Comparison of ENCODE assay signal across 8 cellular contexts in genomic region chr3:138935864-138936762, GRCh38. TPM values are rescaled to one million over a fixed set of nuclear protein-coding genes. Genes with fewer than 3 reads are reported as not detected.
A peak's percentile ranks its signal among the peaks of the same experiment; 100 is the strongest.
DNase-seq lines count a peak whose midpoint lies in the region; ATAC-seq, FAIRE-seq and TF ChIP-seq lines count a peak whose summit lies in the region.

No MANE protein-coding gene starts in this region.

- H3K36me3 ChIP-seq in Caco-2 (ENCODE audit: control insufficient read depth, insufficient read depth, low read length) (no peaks in the 10 kb centered on the region), KMS-11 (ENCODE audit: insufficient read depth) (no peaks in the 10 kb centered on the region), GM12878 (ENCODE audit: control insufficient read depth in 2 of 2, insufficient read depth in 2 of 2, low read length in 1 of 2) (no peaks in the 10 kb centered on the region), iPS-18a (ENCODE audit: control insufficient read depth, low read depth, low read length) (no peaks in the 10 kb centered on the region)

- no peaks in the 10 kb centered on the region for H3K36me3 Mint-ChIP-seq in Caco-2 (ENCODE audit: insufficient read depth, unreplicated experiment)

- H3K9me3 ChIP-seq in Caco-2: no peaks in the 10 kb centered on the region
- H3K9me3 ChIP-seq in GM12878 (replicated peaks; ENCODE audit: control insufficient read depth, insufficient read depth, low read length): no peaks in the 10 kb centered on the region; the same call in 2 of the 3 replicates
- no peaks in the 10 kb centered on the region for H3K9me3 ChIP-seq in iPS-18a (ENCODE audit: control insufficient read depth, low read depth, low read length)

- H3K9ac ChIP-seq in KMS-11 (peak overlapping the region; percentile 57; the same call in 1 of the 2 replicates), GM12878 (ENCODE audit: control insufficient read depth, insufficient read depth, low read length) (no peak overlapping the region), iPS-18a (ENCODE audit: low read length) (peak overlapping the region; percentile 25)

- peak overlapping the region; percentile 67 for H3K4me2 ChIP-seq in KMS-11
- peak overlapping the region; percentile 49 for H3K4me2 ChIP-seq in GM12878 (ENCODE audit: control insufficient read depth, insufficient read depth)

- no peak for TF ChIP-seq EP300 in GM12878 (IDR thresholded peaks at IDR 0.05; ENCODE audit: borderline replicate concordance in 1 of 2, control insufficient read depth in 1 of 2, low read depth in 2 of 2, low read length in 2 of 2)

- peak; percentile 33; the same call in 1 of the 2 replicates for TF ChIP-seq RAD21 in GM12878 (IDR thresholded peaks at IDR 0.05; ENCODE audit: insufficient read depth, low read depth, low read length)

- no peaks in the 10 kb centered on the region for H3K9me3 Mint-ChIP-seq in Caco-2 (ENCODE audit: unreplicated experiment)

- H3K27me3 Mint-ChIP-seq in Caco-2 (ENCODE audit: insufficient read depth, unreplicated experiment): no peaks in the 10 kb centered on the region

- TF ChIP-seq CTCF in Caco-2 (IDR thresholded peaks at IDR 0.05; ENCODE audit: insufficient read depth in 1 of 2, low read depth in 1 of 2, low read length in 1 of 2, severe bottlenecking in 1 of 2, unreplicated experiment in 1 of 2): peak; percentile 82 to 92
- TF ChIP-seq CTCF in GM20000 (IDR thresholded peaks at IDR 0.05; ENCODE audit: extremely low read depth, missing control alignments): peak; percentile 96
- peak; percentile 92 for TF ChIP-seq CTCF in KMS-11 (conservative IDR thresholded peaks at IDR 0.05; ENCODE audit: low read depth, low read length)
- TF ChIP-seq CTCF in GM12878 (IDR thresholded peaks at IDR 0.05 in 2 of 3, conservative IDR thresholded peaks at IDR 0.05 in 1 of 3; ENCODE audit: control insufficient read depth in 2 of 3, extremely low read depth in 1 of 3, insufficient read depth in 1 of 3, low read depth in 3 of 3, low read length in 3 of 3): peak; percentile 71 to 92 (median 82)

- H3K27ac Mint-ChIP-seq in Caco-2 (ENCODE audit: unreplicated experiment): peak overlapping the region; percentile 46

- CTCF ChIA-PET in Caco-2 (lab: Charles Lee) (interaction anchor here (0.5 to 1.5 kb wide), 29 partner anchors 9 to 883 kb away, joined by 3 to 20 read pairs (median 5); partner anchors contain the start of genes CEP70, FOXL2 and FOXL2NB), GM12878 (lab: Yijun Ruan, JAX) (interaction anchor here (0.6 to 3.0 kb wide), 33 partner anchors 8 to 518 kb away, joined by 3 to 38 read pairs (median 3); no protein-coding TSS in a partner anchor)

- H2AFZ ChIP-seq in KMS-11 (ENCODE audit: low read depth): peak overlapping the region; percentile 95
- peak overlapping the region; percentile 38 for H2AFZ ChIP-seq in GM12878 (ENCODE audit: control insufficient read depth, low read depth, low read length)

- WGBS in GM12878 (ENCODE audit: insufficient coverage, insufficient replicate concordance, low lambda C conversion rate, missing lambda C conversion rate): 13% methylated on average over 59 of the region's 60 CpGs

- DNase-seq in Caco-2 (peak; percentile 66 to 88), GM20000 (ENCODE audit: low spot score) (peak; percentile 92), T-helper 9 cell (peak; percentile 66), GM12878 (ENCODE audit: low read depth, low spot score) (no peak)

- POLR2A ChIA-PET in Caco-2 (lab: Charles Lee): interaction anchor here (0.5 to 0.8 kb wide), 5 partner anchors 11 to 1850 kb away, joined by 4 to 10 read pairs (median 5); partner anchors contain the start of genes FOXL2 and FOXL2NB
- POLR2A ChIA-PET in GM12878 (lab: Charles Lee): no interaction called here

- FAIRE-seq in GM12878 (lab: Jason Lieb, UNC): peak; percentile 59

- no peaks in the 10 kb centered on the region for H3K4me1 Mint-ChIP-seq in Caco-2 (ENCODE audit: low read depth, unreplicated experiment)

- SMC1A ChIA-PET in GM12878 (lab: Charles Lee; ENCODE audit: uncharacterized antibody, unreplicated experiment): interaction anchor here (0.6 to 1.1 kb wide), 6 partner anchors 9 to 457 kb away, joined by 3 to 5 read pairs (median 3); no protein-coding TSS in a partner anchor

- H3K79me2 ChIP-seq in KMS-11 (ENCODE audit: insufficient read depth, low read depth) (no peaks in the 10 kb centered on the region), GM12878 (ENCODE audit: control insufficient read depth, insufficient read depth, low read length) (no peaks in the 10 kb centered on the region)

- H3K27me3 ChIP-seq in Caco-2 (replicated peaks; ENCODE audit: control insufficient read depth, insufficient read depth, low read length): no peaks in the 10 kb centered on the region
- H3K27me3 ChIP-seq in KMS-11 (ENCODE audit: insufficient read depth, low read depth): no peaks in the 10 kb centered on the region
- H3K27me3 ChIP-seq in GM12878 (replicated peaks in 1 of 2; ENCODE audit: control insufficient read depth in 2 of 2, insufficient read depth in 2 of 2, low read length in 1 of 2): peaks cover 27 to 47% of the 10 kb centered on the region in 2 experiments
- peaks cover 76% of the 10 kb centered on the region for H3K27me3 ChIP-seq in iPS-18a (ENCODE audit: control insufficient read depth, insufficient read depth, low read length)

- intact Hi-C loops in Caco-2 (cut with micrococcal nuclease; ENCODE audit: unreplicated experiment): no loop called here
- intact Hi-C loops in GM12878 (cut with micrococcal nuclease; ENCODE audit: unreplicated experiment): loop anchor here (1.0 kb wide), 1 partner anchor 393 kb away; no protein-coding TSS in a partner anchor

- in situ Hi-C loops in GM12878 (cut with MboI): loop anchor here (5.0 to 25.0 kb wide), 3 partner anchors 379 to 1174 kb away; partner anchors contain the start of gene SOX14

- ATAC-seq in GM12878 (peak; percentile 89), HG02970 (IDR thresholded peaks at IDR 0.05; ENCODE audit: low FRiP score, unreplicated experiment) (no peak)

- no peaks in the 10 kb centered on the region for H3K4me1 ChIP-seq in Caco-2
- H3K4me1 ChIP-seq in KMS-11 (ENCODE audit: low read depth, poor library complexity, severe bottlenecking): peaks cover 7% of the 10 kb centered on the region
- no peaks in the 10 kb centered on the region for H3K4me1 ChIP-seq in GM12878 (ENCODE audit: control insufficient read depth, insufficient read depth, low read length)
- peaks cover 18% of the 10 kb centered on the region for H3K4me1 ChIP-seq in iPS-18a (ENCODE audit: control insufficient read depth, low read depth, low read length)

- H3K4me3 Mint-ChIP-seq in Caco-2 (ENCODE audit: unreplicated experiment): peak overlapping the region; percentile 92

- RAD21 ChIA-PET in GM12878 (lab: Charles Lee; ENCODE audit: unreplicated experiment): interaction anchor here (0.6 to 1.3 kb wide), 9 partner anchors 13 to 394 kb away, joined by 3 to 7 read pairs (median 3); no protein-coding TSS in a partner anchor

- no peaks in the 10 kb centered on the region for H4K20me1 ChIP-seq in KMS-11 (ENCODE audit: insufficient read depth)
- H4K20me1 ChIP-seq in GM12878 (ENCODE audit: control insufficient read depth, insufficient read depth): no peaks in the 10 kb centered on the region

- H3K27ac ChIP-seq in KMS-11: peak overlapping the region; percentile 43
- no peak overlapping the region for H3K27ac ChIP-seq in GM12878 (ENCODE audit: control insufficient read depth, insufficient read depth)
- H3K27ac ChIP-seq in iPS-18a (ENCODE audit: low read length): no peak overlapping the region
- H3K27ac ChIP-seq in skin epidermis: no peak overlapping the region

- H3K4me3 ChIP-seq in Caco-2 (ENCODE audit: low read depth, low read length): peak overlapping the region; percentile 60
- H3K4me3 ChIP-seq in KMS-11 (IDR thresholded peaks at IDR 0.05; ENCODE audit: insufficient read depth, low read depth, low read length): peak overlapping the region; percentile 94
- no peak overlapping the region; the same call in 1 of the 2 replicates for H3K4me3 ChIP-seq in GM12878
- H3K4me3 ChIP-seq in iPS-18a (ENCODE audit: low read length): peak overlapping the region; percentile 58
- H3K4me3 ChIP-seq in skin epidermis: peak overlapping the region in 6 of 7 experiments; percentile 1 to 30 (median 20)

- no peak for TF ChIP-seq POLR2A in GM12878 (IDR thresholded peaks at IDR 0.05; ENCODE audit: low read depth, low read length)

- BruUV-seq in Caco-2 (replicated peaks; lab: Mats Ljungman, UMichigan) (no TSS peak), GM12878 (replicated peaks; lab: Mats Ljungman, UMichigan) (no TSS peak)

RNA-seq across cellular contexts. Expression of gene FOXL2, which starts 10.8 kb away (rescaled TPM):
- total RNA-seq in Caco-2 (2022) (1.4 and 1.8 TPM in 2 replicates), GM12878 (2014; rRNA removed) (not detected in 2 replicates), GM12878 (2014; rRNA removed; fragmentation: Illumina TruSeq; extraction: Trizol) (not detected in 2 replicates), GM12878 (2021) (0.08 TPM in 1 of 2 replicates, not detected in the other)
- total RNA-seq in GM12878 (2013; cell fraction: nucleolus; rRNA removed): not detected in 2 replicates
- polyA plus RNA-seq in GM12878 (2011; ENCODE audit: low read depth): not detected
- polyA plus RNA-seq in GM12878 (2011; rRNA removed) (not detected in 2 replicates), GM12878 (2014; fragmentation: Illumina TruSeq; extraction: Trizol) (not detected in 2 replicates), GM12878 (2014; fragmentation: Nextera tagmentation; extraction: Ambion mirVana) (not detected), GM12878 (2014; rRNA removed) (not detected in 2 replicates), GM12878 (2016; fragmentation: Nextera tagmentation; extraction: Ambion mirVana) (not detected)
- polyA plus RNA-seq in GM12878 (2011; cell fraction: cytosol; rRNA removed): not detected in 2 replicates
- not detected in 2 replicates for polyA plus RNA-seq in GM12878 (2011; cell fraction: nucleus; rRNA removed)
- polyA plus RNA-seq in GM12878 (2012): not detected in 2 replicates
- polyA minus RNA-seq in GM12878 (2011; rRNA and poly(A)+ RNA removed): not detected in 2 replicates
- 0.40 TPM in 1 of 2 replicates, not detected in the other for polyA minus RNA-seq in GM12878 (2011; cell fraction: cytosol; rRNA and poly(A)+ RNA removed)
- polyA minus RNA-seq in GM12878 (2011; cell fraction: nucleus; rRNA and poly(A)+ RNA removed): not detected in 2 replicates

RNA-seq across cellular contexts. Expression of gene FOXL2NB, which starts 10.9 kb away (rescaled TPM):
- total RNA-seq in Caco-2 (2022): 2.0 and 2.2 TPM in 2 replicates
- not detected in 2 replicates for total RNA-seq in GM12878 (2013; cell fraction: nucleolus; rRNA removed)
- not detected in 2 replicates for total RNA-seq in GM12878 (2014; rRNA removed)
- not detected in 2 replicates for total RNA-seq in GM12878 (2014; rRNA removed; fragmentation: Illumina TruSeq; extraction: Trizol)
- total RNA-seq in GM12878 (2021): 0.05 TPM in 1 of 2 replicates, not detected in the other
- not detected for polyA plus RNA-seq in GM12878 (2011; ENCODE audit: low read depth)
- polyA plus RNA-seq in GM12878 (2011; rRNA removed): not detected in 2 replicates
- polyA plus RNA-seq in GM12878 (2011; cell fraction: cytosol; rRNA removed): not detected in 2 replicates
- not detected in 2 replicates for polyA plus RNA-seq in GM12878 (2011; cell fraction: nucleus; rRNA removed)
- 0.04 TPM in 1 of 2 replicates, not detected in the other for polyA plus RNA-seq in GM12878 (2012)
- polyA plus RNA-seq in GM12878 (2014; fragmentation: Illumina TruSeq; extraction: Trizol): not detected in 2 replicates
- polyA plus RNA-seq in GM12878 (2014; fragmentation: Nextera tagmentation; extraction: Ambion mirVana): not detected
- polyA plus RNA-seq in GM12878 (2014; rRNA removed): not detected in 2 replicates
- polyA plus RNA-seq in GM12878 (2016; fragmentation: Nextera tagmentation; extraction: Ambion mirVana): not detected
- polyA minus RNA-seq in GM12878 (2011; rRNA and poly(A)+ RNA removed): not detected in 2 replicates
- polyA minus RNA-seq in GM12878 (2011; cell fraction: cytosol; rRNA and poly(A)+ RNA removed): not detected in 2 replicates
- polyA minus RNA-seq in GM12878 (2011; cell fraction: nucleus; rRNA and poly(A)+ RNA removed): not detected in 2 replicates
